ENCODE assay signal across 2 cellular contexts in genomic region chr6:136604928-136605485, GRCh38.
TF ChIP-seq lines count a peak whose summit lies in the region.

No MANE protein-coding gene starts in this region.

TF ChIP-seq in HEK293, 187 proteins besides CTCF, POLR2A, EP300 and RAD21 (continued from another document):
- TF ChIP-seq ZSCAN5A (tag by site-specific recombination; IDR thresholded peaks at IDR 0.05): no peak
- no peak for TF ChIP-seq HOXD13 (CRISPR knock-in tag; IDR thresholded peaks at IDR 0.05; ENCODE audit: borderline replicate concordance)
- TF ChIP-seq OSR2 (tag by site-specific recombination; IDR thresholded peaks at IDR 0.05): peak; percentile 31; the same call in 1 of the 2 replicates
TF ChIP-seq in HEK293: peak in this region for 2.

TF ChIP-seq in WTC11, 78 proteins besides CTCF, POLR2A, EP300 and RAD21 (continued from another document):
- TF ChIP-seq ZNF396 (CRISPR knock-in tag; IDR thresholded peaks at IDR 0.05; ENCODE audit: borderline replicate concordance) (no peak), E2F4 (CRISPR knock-in tag; IDR thresholded peaks at IDR 0.05; ENCODE audit: borderline replicate concordance, low read depth) (no peak), FOXK1 (CRISPR knock-in tag; IDR thresholded peaks at IDR 0.05) (no peak), OVOL2 (CRISPR knock-in tag; IDR thresholded peaks at IDR 0.05; ENCODE audit: borderline replicate concordance) (no peak), SMAD3 (CRISPR knock-in tag; IDR thresholded peaks at IDR 0.05; ENCODE audit: borderline replicate concordance) (no peak), RORB (CRISPR knock-in tag; IDR thresholded peaks at IDR 0.05) (no peak), ZNF512 (CRISPR knock-in tag; IDR thresholded peaks at IDR 0.05; ENCODE audit: borderline replicate concordance) (no peak)
